ENCODE assay signal across 8 cellular contexts in the genomic region with DNA sequence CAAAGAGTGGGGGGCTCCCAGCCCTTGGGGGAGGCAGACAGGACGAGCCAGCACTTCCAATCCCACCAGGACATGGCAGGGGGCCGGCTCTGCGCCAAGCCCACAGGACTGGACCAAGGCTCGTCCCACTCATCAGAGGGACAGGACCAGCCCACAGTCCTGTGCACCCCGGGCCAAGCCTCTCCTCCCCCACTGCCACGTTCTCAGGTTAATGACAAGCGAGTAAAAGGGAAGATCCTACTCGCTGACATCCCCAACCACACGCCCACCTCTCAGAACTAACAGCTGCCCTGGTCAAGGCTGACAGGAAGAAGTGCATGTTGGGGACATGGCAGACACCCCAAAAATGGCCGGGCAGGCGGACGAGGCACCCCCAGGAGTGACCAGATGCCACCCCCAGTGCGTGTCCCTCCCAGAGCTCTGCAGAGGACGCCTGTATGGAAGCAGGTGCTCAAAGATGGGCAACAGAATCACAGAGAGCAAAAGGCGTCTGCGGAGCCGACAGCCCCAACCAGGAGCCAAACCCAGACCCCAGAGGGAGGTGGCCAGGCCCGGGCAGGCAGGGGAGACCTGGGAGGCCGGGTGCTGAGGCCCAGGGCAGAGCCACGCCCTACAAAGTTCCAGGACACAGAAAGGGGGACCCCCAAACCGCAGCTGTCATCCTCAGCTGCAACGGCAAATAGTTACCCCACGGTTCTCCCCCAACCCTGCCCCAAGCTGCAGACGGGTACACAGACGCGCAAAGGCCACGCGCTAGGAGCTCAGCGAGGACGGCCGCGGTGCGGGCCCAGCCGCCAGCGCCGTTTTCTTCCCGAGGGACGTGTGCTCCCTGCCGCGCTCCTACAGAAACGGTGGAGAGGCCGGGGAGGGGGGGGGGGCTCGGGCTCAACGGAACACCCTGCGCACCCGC. TPM values are rescaled to one million over a fixed set of nuclear protein-coding genes. Genes with fewer than 3 reads are reported as not detected.
DNase-seq lines count a peak whose midpoint lies in the region; ATAC-seq and TF ChIP-seq lines count a peak whose summit lies in the region.

No MANE protein-coding gene starts in this region.

- no peaks in the 10 kb centered on the region for H3K27me3 Mint-ChIP-seq in type B pancreatic cell

- peak overlapping the region; percentile 92 for H3K27ac Mint-ChIP-seq in type B pancreatic cell

- H3K4me1 ChIP-seq in Peyer's patch (peaks cover 15 to 67% (median 46%) of the 10 kb centered on the region in 4 donors), lower lobe of right lung (peaks cover 74% of the 10 kb centered on the region)

- ATAC-seq in lower lobe of right lung = peak in 1 of 2 donors; percentile 1
- ATAC-seq in GM21390 (IDR thresholded peaks at IDR 0.05; ENCODE audit: unreplicated experiment) = no peak
- no peak for ATAC-seq in HG03442 (IDR thresholded peaks at IDR 0.05; ENCODE audit: unreplicated experiment)

- H3K4me3 Mint-ChIP-seq in type B pancreatic cell = peak overlapping the region; percentile 89

- peaks cover 17% of the 10 kb centered on the region for H3K36me3 Mint-ChIP-seq in type B pancreatic cell

- no peaks in the 10 kb centered on the region for H3K9me3 Mint-ChIP-seq in type B pancreatic cell

- TF ChIP-seq CTCF in Peyer's patch (IDR thresholded peaks at IDR 0.05) (no peak), coronary artery (IDR thresholded peaks at IDR 0.05) (no peak), lower lobe of right lung (IDR thresholded peaks at IDR 0.05) (no peak), type B pancreatic cell (conservative IDR thresholded peaks at IDR 0.05) (no peak)

- H3K27ac ChIP-seq in Peyer's patch (peak overlapping the region; percentile 96 to 100 (median 98)), coronary artery (peak overlapping the region; percentile 95 to 99), lower lobe of right lung (peak overlapping the region; percentile 96)

- peak; percentile 37 for DNase-seq in activated CD4-positive, alpha-beta T cell treated with anti-CD3 and anti-CD28 coated beads for 48 hours
- no peak for DNase-seq in activated CD4-positive, alpha-beta T cell treated with anti-CD3 and anti-CD28 coated beads, Interleukin-2, amount 50 U/mL, for 1 hour
- DNase-seq in Peyer's patch (peak in 2 of 3 donors; percentile 50 to 56), coronary artery (ENCODE audit: low spot score) (peak; percentile 72), lower lobe of right lung (peak; percentile 50), type B pancreatic cell (ENCODE audit: extremely low spot score, unreplicated experiment) (peak; percentile 66)

- H3K4me3 ChIP-seq in Peyer's patch (peak overlapping the region; percentile 91 to 100 (median 92)), coronary artery (peak overlapping the region; percentile 79), lower lobe of right lung (peak overlapping the region; percentile 95)

- H3K4me1 Mint-ChIP-seq in type B pancreatic cell (ENCODE audit: unreplicated experiment) = peaks cover 26% of the 10 kb centered on the region

- H3K36me3 ChIP-seq in Peyer's patch (peaks cover 0 to 6% (median 0%) of the 10 kb centered on the region in 3 donors), lower lobe of right lung (peaks cover 5% of the 10 kb centered on the region)

- TF ChIP-seq POLR2A in Peyer's patch (IDR thresholded peaks at IDR 0.05) = no peak

- H3K27me3 ChIP-seq in Peyer's patch (no peaks in the 10 kb centered on the region), lower lobe of right lung (ENCODE audit: low read depth) (no peaks in the 10 kb centered on the region)

- H3K9me3 ChIP-seq in Peyer's patch (no peaks in the 10 kb centered on the region), lower lobe of right lung (no peaks in the 10 kb centered on the region)

- intact Hi-C loops in lower lobe of right lung (cut with DNase I) = no loop called here

RNA-seq across cellular contexts. Expression of a gene that starts 1.8 kb away (rescaled TPM):
- total RNA-seq in Peyer's patch (100 to 1,000 TPM; 245 to 371 (median 288) TPM), lower lobe of right lung (165 TPM), type B pancreatic cell (ENCODE audit: low replicate concordance) (147 and 165 TPM in 2 replicates)

RNA-seq across cellular contexts. Expression of a gene that starts 42.5 kb away (rescaled TPM):
- total RNA-seq in Peyer's patch (100 to 1,000 TPM; 112 to 200 (median 143) TPM), lower lobe of right lung (65.8 TPM), type B pancreatic cell (ENCODE audit: low replicate concordance) (81.5 and 98.7 TPM in 2 replicates)
